Comparison of ENCODE assay signal across 23 cellular contexts in the genomic region with DNA sequence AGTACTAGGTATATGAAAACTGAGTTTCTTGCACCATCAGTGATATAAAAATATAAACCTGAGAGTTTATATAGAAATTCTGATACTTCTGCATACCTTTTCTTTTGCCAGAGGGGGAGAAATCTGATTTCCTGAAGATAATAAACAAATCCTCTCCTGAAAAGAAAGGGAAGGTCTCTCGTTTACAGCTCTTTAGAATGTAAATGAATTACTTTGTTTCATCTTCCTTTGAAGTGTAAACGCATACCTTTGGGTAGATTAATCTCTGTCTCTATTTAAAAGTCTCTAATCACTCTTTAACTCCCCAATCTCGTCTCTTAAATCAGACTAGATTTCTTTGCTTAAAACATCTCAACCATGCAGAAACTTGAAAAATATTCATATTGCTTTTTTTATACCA.
"Had no signal": no experiment of that assay in that cellular context is flagged by ENCODE, and none has a peak within 500 bp of the region (broad histone marks: within the 10 kb centered on the region; RNA-seq: fewer than 3 reads in every experiment).

No MANE protein-coding gene starts in this region.

- H3K9me3 ChIP-seq: colonic mucosa, esophagus squamous epithelium, gastroesophageal sphincter, left lung, lower lobe of right lung, psoas muscle, tibial artery, upper lobe of left lung, uterus had no signal

- ATAC-seq: gastroesophageal sphincter; left lung; lower lobe of right lung; psoas muscle; right lobe of liver; stimulated activated effector memory CD8-positive, alpha-beta T cell treated with anti-CD3 and anti-CD28 coated beads, Interleukin-12 subunit alpha, Interleukin-12 subunit beta, amount 100 ng/mL, for 72 hours; stimulated activated naive CD8-positive, alpha-beta T cell treated with anti-CD3 and anti-CD28 coated beads, Interleukin-15, Interleukin-2, amounts not matched to agents 100 U/mL and 50 U/mL, for 24 hours had no signal

- H3K36me3 Mint-ChIP-seq: memory B cell; naive B cell; stimulated activated effector memory CD8-positive, alpha-beta T cell treated with anti-CD3 and anti-CD28 coated beads, Interleukin-12 subunit alpha, Interleukin-12 subunit beta, amount 100 ng/mL, for 72 hours had no signal

- H3K36me3 ChIP-seq: colonic mucosa, esophagus squamous epithelium, gastroesophageal sphincter, left lung, lower lobe of right lung, neutrophil, right lobe of liver, tibial artery, upper lobe of left lung, uterus had no signal

- H3K4me3 ChIP-seq: colonic mucosa, esophagus squamous epithelium, gastroesophageal sphincter, left lung, lower lobe of right lung, psoas muscle, right lobe of liver, tibial artery, upper lobe of left lung, uterus had no signal

- H3K27me3 Mint-ChIP-seq: memory B cell, naive B cell had no signal

- H3K27ac ChIP-seq: colonic mucosa, esophagus squamous epithelium, gastroesophageal sphincter, left lung, lower lobe of right lung, neutrophil, psoas muscle, right lobe of liver, tibial artery, upper lobe of left lung, uterus had no signal

- H3K4me1 ChIP-seq: colonic mucosa, esophagus squamous epithelium, gastroesophageal sphincter, left lung, lower lobe of right lung, psoas muscle, right lobe of liver, tibial artery, upper lobe of left lung, uterus had no signal

- H3K4me1 Mint-ChIP-seq: memory B cell; naive B cell; nephron; stimulated activated effector memory CD8-positive, alpha-beta T cell treated with anti-CD3 and anti-CD28 coated beads, Interleukin-12 subunit alpha, Interleukin-12 subunit beta, amount 100 ng/mL, for 72 hours had no signal

- H3K27ac Mint-ChIP-seq: immature natural killer cell; memory B cell; naive B cell; nephron; stimulated activated effector memory CD8-positive, alpha-beta T cell treated with anti-CD3 and anti-CD28 coated beads, Interleukin-12 subunit alpha, Interleukin-12 subunit beta, amount 100 ng/mL, for 72 hours had no signal

- H3K4me3 Mint-ChIP-seq: immature natural killer cell; memory B cell; naive B cell; nephron; stimulated activated effector memory CD8-positive, alpha-beta T cell treated with anti-CD3 and anti-CD28 coated beads, Interleukin-12 subunit alpha, Interleukin-12 subunit beta, amount 100 ng/mL, for 72 hours had no signal

- H3K27me3 ChIP-seq: colonic mucosa, esophagus squamous epithelium, gastroesophageal sphincter, left lung, neutrophil, right lobe of liver, tibial artery, upper lobe of left lung, uterus had no signal

- H3K9me3 Mint-ChIP-seq: naive B cell, nephron had no signal

- DNase-seq: colonic mucosa; dermis blood vessel endothelial cell; esophagus squamous epithelium; foreskin fibroblast; glutamatergic neuron; immature natural killer cell; left lung; lower lobe of right lung; naive B cell; psoas muscle; retina; right lobe of liver; stimulated activated CD4-positive, alpha-beta T cell treated with anti-CD3 and anti-CD28 coated beads, Interleukin-4, amount 100 ng/mL, for 1 hour; stimulated activated CD8-positive, alpha-beta memory T cell treated with anti-CD3 and anti-CD28 coated beads, Interleukin-4, amount 100 ng/mL, for 48 hours; stimulated activated naive CD8-positive, alpha-beta T cell treated with anti-CD3 and anti-CD28 coated beads, Interleukin-15, Interleukin-2, amounts not matched to agents 100 U/mL and 50 U/mL, for 24 hours; tibial artery; upper lobe of left lung; uterus had no signal
